Comparison of ENCODE assay signal across 23 cellular contexts in the genomic region with DNA sequence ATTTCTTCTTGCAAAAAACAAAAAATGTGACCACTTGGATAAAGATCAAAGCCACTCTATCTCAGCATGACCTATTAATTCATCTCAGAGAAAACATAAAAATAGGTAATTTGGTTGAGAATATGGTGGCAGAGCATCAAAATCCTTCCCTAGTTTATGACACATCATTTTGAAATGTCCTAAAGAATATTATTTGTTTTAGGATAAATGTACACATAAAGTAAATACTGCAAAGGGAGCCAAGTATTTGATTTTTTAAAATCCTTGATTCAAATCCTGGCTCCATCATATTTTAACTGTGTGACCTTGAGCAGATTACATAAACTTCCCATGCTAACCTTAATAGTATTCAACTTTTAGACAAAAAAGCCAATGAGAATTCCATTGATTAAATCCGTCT.
DNase-seq lines count a peak whose midpoint lies in the region; ATAC-seq, FAIRE-seq and TF ChIP-seq lines count a peak whose summit lies in the region.
"Had no signal": no experiment of that assay in that cellular context is flagged by ENCODE, and none has a peak within 500 bp of the region (broad histone marks: within the 10 kb centered on the region; RNA-seq: fewer than 3 reads in every experiment).

No MANE protein-coding gene starts in this region.

- H3K27ac ChIP-seq in A549, result 0 out of 6 replicates have a peak overlapping the region, but pooled peaks of 1 of the 2 experiments have one; percentile 7
- H3K27ac ChIP-seq: BLaER1 treated with 17β-estradiol and CSF1 and Interleukin-3, amounts not matched to agents 10 nM and 100 nM; C4-2B had no signal

- peaks cover 20% of the 10 kb centered on the region for H3K36me3 Mint-ChIP-seq in osteocyte (ENCODE audit: unreplicated experiment)
- peaks cover 21% of the 10 kb centered on the region for H3K36me3 Mint-ChIP-seq in endothelial cell (ENCODE audit: low read depth, unreplicated experiment)
- H3K36me3 Mint-ChIP-seq: CD8-positive, alpha-beta T cell had no signal

- no peak for TF ChIP-seq RAD21 in A549 (conservative IDR thresholded peaks at IDR 0.05 in 1 of 2, IDR thresholded peaks at IDR 0.05 in 1 of 2)

- H3K9me3 ChIP-seq in A549, result no peaks in the 10 kb centered on the region
- H3K9me3 ChIP-seq: BLaER1 treated with 17β-estradiol and CSF1 and Interleukin-3, amounts not matched to agents 10 nM and 100 nM; Caco-2 had no signal

- in situ Hi-C loops in G401 (cut with HindIII; ENCODE audit: low sequenced_read_pairs), result no loop called here

- no peak for ATAC-seq in A549
- no peak for ATAC-seq in HG03039 (IDR thresholded peaks at IDR 0.05; ENCODE audit: unreplicated experiment)
- ATAC-seq: CD8-positive, alpha-beta T cell; GM12878 had no signal

- H3K9me3 Mint-ChIP-seq in osteocyte (ENCODE audit: unreplicated experiment) (peaks cover 5% of the 10 kb centered on the region), endothelial cell (ENCODE audit: unreplicated experiment) (no peaks in the 10 kb centered on the region)
- H3K9me3 Mint-ChIP-seq: CD8-positive, alpha-beta T cell had no signal

- H3K4me2 ChIP-seq in A549, result peak overlapping the region; percentile 18; the same call in 1 of the 3 replicates
- H3K4me2 ChIP-seq: BLaER1 treated with 17β-estradiol and CSF1 and Interleukin-3, amounts not matched to agents 10 nM and 100 nM had no signal

- 56% methylated on average over 1 of the region's 1 CpG for WGBS in A549 (ENCODE audit: missing lambda C conversion rate)

- TF ChIP-seq CTCF in A549 (IDR thresholded peaks at IDR 0.05), result no peak
- no peak for TF ChIP-seq CTCF in osteocyte (IDR thresholded peaks at IDR 0.05)
- no peak for TF ChIP-seq CTCF in endothelial cell (IDR thresholded peaks at IDR 0.05; ENCODE audit: unreplicated experiment)

- DNase-seq in A549 (ENCODE audit: low read depth in 1 of 2, low spot score in 1 of 2) (no peak), G401 (ENCODE audit: low spot score) (peak; percentile 21), cerebellum (ENCODE audit: low spot score) (peak; percentile 7), osteocyte (ENCODE audit: extremely low spot score, unreplicated experiment) (no peak), endothelial cell (ENCODE audit: low spot score) (no peak), HCEC 1CT (no peak)
- DNase-seq: 8988T; AML-193; Caco-2; Calu3; CD4-positive, alpha-beta T cell; CD8-positive, alpha-beta T cell; DMS79 treated with DMSO at 0.1 percent for 48 hours; GDM1 had no signal

- H3K4me3 ChIP-seq in A549, result no peak overlapping the region
- H3K4me3 ChIP-seq: BLaER1 treated with 17β-estradiol and CSF1 and Interleukin-3, amounts not matched to agents 10 nM and 100 nM; GM12878 had no signal

- H3K27me3 Mint-ChIP-seq in osteocyte (ENCODE audit: unreplicated experiment) (no peaks in the 10 kb centered on the region), endothelial cell (ENCODE audit: unreplicated experiment) (no peaks in the 10 kb centered on the region)
- H3K27me3 Mint-ChIP-seq: B cell; CD4-positive, alpha-beta T cell had no signal

- H3K4me1 Mint-ChIP-seq in osteocyte (ENCODE audit: unreplicated experiment), result peaks cover 19% of the 10 kb centered on the region
- H3K4me1 Mint-ChIP-seq in endothelial cell (ENCODE audit: unreplicated experiment), result no peaks in the 10 kb centered on the region
- H3K4me1 Mint-ChIP-seq: B cell had no signal

- CTCF ChIA-PET in A549 (lab: Yijun Ruan, JAX), result no interaction called here

- TF ChIP-seq POLR2A in A549 (IDR thresholded peaks at IDR 0.05; ENCODE audit: low read length), result no peak

- H3K27ac Mint-ChIP-seq in osteocyte (ENCODE audit: unreplicated experiment), result peak overlapping the region; percentile 6
- no peak overlapping the region for H3K27ac Mint-ChIP-seq in endothelial cell (ENCODE audit: unreplicated experiment)
- H3K27ac Mint-ChIP-seq: B cell; CD4-positive, alpha-beta T cell; CD8-positive, alpha-beta T cell had no signal

- FAIRE-seq in A549 (lab: Jason Lieb, UNC), result no peak
- FAIRE-seq: A204.1, D721Med, GM12878, GM12892, GM18507 had no signal

- POLR2A ChIA-PET in A549 (lab: Yijun Ruan, JAX), result no interaction called here

- no peak for TF ChIP-seq EP300 in A549 (IDR thresholded peaks at IDR 0.05)

- H3K4me3 Mint-ChIP-seq in osteocyte (ENCODE audit: unreplicated experiment), result no peak overlapping the region
- H3K4me3 Mint-ChIP-seq in endothelial cell (ENCODE audit: unreplicated experiment), result no peak overlapping the region
- H3K4me3 Mint-ChIP-seq: B cell; CD4-positive, alpha-beta T cell; CD8-positive, alpha-beta T cell had no signal

- peaks cover 23% of the 10 kb centered on the region for H3K4me1 ChIP-seq in A549
- H3K4me1 ChIP-seq: BLaER1 treated with 17β-estradiol and CSF1 and Interleukin-3, amounts not matched to agents 10 nM and 100 nM had no signal

TF ChIP-seq in A549, 52 proteins besides CTCF, POLR2A, EP300 and RAD21:
- TF ChIP-seq ZSCAN20 (CRISPR knock-in tag; IDR thresholded peaks at IDR 0.05), result no peak
- TF ChIP-seq ZC3H11A (IDR thresholded peaks at IDR 0.05), result no peak
- no peak for TF ChIP-seq NPAS2 (CRISPR knock-in tag; IDR thresholded peaks at IDR 0.05; ENCODE audit: borderline replicate concordance)
- TF ChIP-seq EHMT2 (IDR thresholded peaks at IDR 0.05; ENCODE audit: low read depth), result no peak
- TF ChIP-seq HDAC2 (IDR thresholded peaks at IDR 0.05), result no peak
- no peak for TF ChIP-seq RFX5 (IDR thresholded peaks at IDR 0.05)
- no peak for TF ChIP-seq CBX8 (IDR thresholded peaks at IDR 0.05)

Comparison
In these comparisons a context has a peak if more than half of its experiments do, and no peak if none do; other contexts are left out.
1. DNase-seq: peak in G401 (single experiment) and cerebellum (single experiment); none in A549 (0 of 2), osteocyte (single experiment), endothelial cell (single experiment) and HCEC 1CT (single experiment).